Comparison of ENCODE assay signal across 28 cellular contexts in the genomic region with DNA sequence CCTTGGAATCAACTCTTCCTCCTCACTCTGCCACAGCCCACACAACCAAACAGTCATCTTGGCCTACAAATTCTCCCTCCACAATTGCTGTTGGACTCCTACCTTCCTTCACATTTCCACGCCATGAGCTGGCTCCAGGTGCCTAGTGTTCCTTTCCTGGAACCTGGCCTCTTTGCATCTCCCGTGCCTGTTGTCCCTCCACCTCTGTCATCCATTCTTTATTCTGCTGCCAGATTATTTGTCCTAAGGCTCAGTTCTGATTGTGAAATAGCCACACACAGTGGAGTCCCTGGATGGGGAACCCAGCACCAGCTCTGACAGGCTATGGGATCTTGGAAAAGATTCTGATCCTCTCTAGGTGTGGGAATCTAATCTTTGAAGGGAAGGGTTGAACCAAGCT.
"Had no signal": no experiment of that assay in that cellular context is flagged by ENCODE, and none has a peak within 500 bp of the region (broad histone marks: within the 10 kb centered on the region; RNA-seq: fewer than 3 reads in every experiment).

No MANE protein-coding gene starts in this region.

- H3K36me3 ChIP-seq: left ventricle myocardium inferior, right atrium auricular region, stomach, thyroid gland, transverse colon, upper lobe of left lung, vagina had no signal

- H3K4me3 ChIP-seq: left ventricle myocardium inferior, lung, mucosa of descending colon, right atrium auricular region, skin epidermis, stomach, testis, thyroid gland, transverse colon, upper lobe of left lung, vagina had no signal

- H3K27ac Mint-ChIP-seq: immature natural killer cell; natural killer cell treated with Interleukin-12 subunit alpha and Interleukin-12 subunit beta and Interleukin-15 and Interleukin-18, amount 100 ng/mL, for 72 hours; stimulated activated naive B cell treated with anti-CD40 and anti-IgM and Interleukin-4, amounts not matched to agents 10 μg/mL and 1 μg/mL and 100 μg/mL, for 72 hours had no signal

- DNase-seq: hypothalamus; immature natural killer cell; kidney; left colon; left ventricle myocardium inferior; midbrain; mucosa of descending colon; naive thymus-derived CD4-positive, alpha-beta T cell; stimulated activated CD4-positive, alpha-beta T cell treated with anti-CD3 and anti-CD28 coated beads, Interleukin-12 subunit alpha, Interleukin-12 subunit beta, amount 100 ng/mL, for 4 hours; stimulated activated CD4-positive, alpha-beta T cell treated with anti-CD3 and anti-CD28 coated beads, Interleukin-15, amount 100 ng/mL, for 24 hours; stimulated activated CD4-positive, alpha-beta T cell treated with anti-CD3 and anti-CD28 coated beads, Interleukin-2, amount 100 ng/mL, for 24 hours; stimulated activated CD4-positive, alpha-beta T cell treated with anti-CD3 and anti-CD28 coated beads, Interleukin-4, amount 100 ng/mL, for 1 hour; stimulated activated naive B cell treated with anti-CD40 and anti-IgM and Interleukin-4, amounts not matched to agents 10 μg/mL and 1 μg/mL and 100 μg/mL, for 72 hours; stimulated activated naive CD8-positive, alpha-beta T cell treated with anti-CD3 and anti-CD28 coated beads, Interleukin-15, Interleukin-2, amounts not matched to agents 100 U/mL and 50 U/mL, for 24 hours; stomach; testis; thyroid gland; transverse colon; upper lobe of left lung had no signal

- H3K27me3 Mint-ChIP-seq: natural killer cell treated with Interleukin-12 subunit alpha and Interleukin-12 subunit beta and Interleukin-15 and Interleukin-18, amount 100 ng/mL, for 72 hours had no signal

- H3K36me3 Mint-ChIP-seq: immature natural killer cell; memory B cell; naive thymus-derived CD4-positive, alpha-beta T cell; natural killer cell treated with Interleukin-12 subunit alpha and Interleukin-12 subunit beta and Interleukin-15 and Interleukin-18, amount 100 ng/mL, for 72 hours; stimulated activated naive B cell treated with anti-CD40 and anti-IgM and Interleukin-4, amounts not matched to agents 10 μg/mL and 1 μg/mL and 100 μg/mL, for 72 hours had no signal

- H3K27me3 ChIP-seq: right atrium auricular region, stomach, testis, thyroid gland, transverse colon, upper lobe of left lung, vagina had no signal

- H3K79me2 ChIP-seq: parathyroid adenoma had no signal

- H3K4me1 ChIP-seq: left ventricle myocardium inferior, parathyroid adenoma, right atrium auricular region, testis, thyroid gland, upper lobe of left lung, vagina had no signal

- ATAC-seq: left colon; mucosa of descending colon; naive thymus-derived CD4-positive, alpha-beta T cell; natural killer cell treated with Interleukin-12 subunit alpha and Interleukin-12 subunit beta and Interleukin-15 and Interleukin-18, amount 100 ng/mL, for 72 hours; sciatic nerve; stimulated activated naive B cell treated with anti-CD40 and anti-IgM and Interleukin-4, amounts not matched to agents 10 μg/mL and 1 μg/mL and 100 μg/mL, for 72 hours; stimulated activated naive CD8-positive, alpha-beta T cell treated with anti-CD3 and anti-CD28 coated beads, Interleukin-15, Interleukin-2, amounts not matched to agents 100 U/mL and 50 U/mL, for 24 hours had no signal

- H3K27ac ChIP-seq: left ventricle myocardium inferior, parathyroid adenoma, right atrium auricular region, skin epidermis, stomach, testis, thyroid gland, transverse colon, upper lobe of left lung, vagina had no signal

- H3K4me3 Mint-ChIP-seq: immature natural killer cell; memory B cell; naive thymus-derived CD4-positive, alpha-beta T cell; natural killer cell treated with Interleukin-12 subunit alpha and Interleukin-12 subunit beta and Interleukin-15 and Interleukin-18, amount 100 ng/mL, for 72 hours; stimulated activated naive B cell treated with anti-CD40 and anti-IgM and Interleukin-4, amounts not matched to agents 10 μg/mL and 1 μg/mL and 100 μg/mL, for 72 hours had no signal

- H3K9ac ChIP-seq: parathyroid adenoma had no signal

- H3K9me3 Mint-ChIP-seq: immature natural killer cell; memory B cell; natural killer cell treated with Interleukin-12 subunit alpha and Interleukin-12 subunit beta and Interleukin-15 and Interleukin-18, amount 100 ng/mL, for 72 hours had no signal

- H3K9me3 ChIP-seq: left ventricle myocardium inferior, mucosa of descending colon, right atrium auricular region, stomach, testis, thyroid gland, transverse colon, upper lobe of left lung, vagina had no signal

- FAIRE-seq: islet of Langerhans, kidney had no signal

- H2AFZ ChIP-seq: parathyroid adenoma had no signal
